Comparison of ENCODE assay signal across 8 cellular contexts in the genomic region with DNA sequence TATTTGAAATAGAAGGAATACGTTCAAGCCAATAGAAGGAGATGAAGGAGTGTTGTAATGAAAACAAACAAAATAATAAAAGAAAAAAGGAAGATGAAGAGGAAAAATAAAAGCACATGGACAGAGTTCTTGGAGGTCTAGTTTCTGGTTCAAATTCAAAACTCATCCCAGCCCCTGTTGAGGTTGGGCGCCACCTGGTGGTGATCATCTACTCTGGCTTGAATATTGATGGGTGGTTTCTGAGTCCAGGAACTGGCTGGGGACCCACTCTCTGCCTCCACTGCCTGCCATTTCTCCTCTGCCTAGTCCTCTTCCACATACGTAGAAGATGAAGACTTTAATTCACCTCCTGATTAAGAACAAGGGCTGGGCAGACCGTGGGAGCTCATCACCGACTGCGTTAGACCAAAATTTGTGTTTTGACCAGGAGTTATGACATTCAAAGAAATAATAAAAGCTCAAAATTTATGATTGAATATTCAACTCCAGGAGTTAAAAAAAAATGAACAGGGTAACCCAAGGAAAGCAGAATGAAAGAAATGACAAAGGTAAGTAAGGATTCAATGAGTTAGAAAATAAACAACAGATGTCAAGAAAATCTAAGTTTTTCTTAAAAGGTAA.
DNase-seq lines count a peak whose midpoint lies in the region; ATAC-seq and TF ChIP-seq lines count a peak whose summit lies in the region.

No MANE protein-coding gene starts in this region.

- intact Hi-C loops in A673 (cut with micrococcal nuclease; ENCODE audit: unreplicated experiment) (loop anchor here (1.0 to 10.0 kb wide), 4 partner anchors 93 to 433 kb away; no protein-coding TSS in a partner anchor), tibial artery (cut with DNase I; ENCODE audit: low total_unique reads) (loop anchor here (5.0 to 10.0 kb wide), 2 partner anchors 93 to 190 kb away; no protein-coding TSS in a partner anchor)

- H3K4me1 ChIP-seq in A673 (ENCODE audit: insufficient read depth, low read length, poor library complexity, severe bottlenecking) (no peaks in the 10 kb centered on the region), tibial artery (no peaks in the 10 kb centered on the region)

- TF ChIP-seq CTCF in A673 (conservative IDR thresholded peaks at IDR 0.05; ENCODE audit: low read depth, low read length): peak; percentile 88
- TF ChIP-seq CTCF in foreskin fibroblast (IDR thresholded peaks at IDR 0.05; ENCODE audit: low read depth, low read length): peak; percentile 83
- no peak for TF ChIP-seq CTCF in omental fat pad (IDR thresholded peaks at IDR 0.05)
- TF ChIP-seq CTCF in tibial artery (IDR thresholded peaks at IDR 0.05): peak; percentile 76 to 85

- ATAC-seq in GM18861 (IDR thresholded peaks at IDR 0.05; ENCODE audit: unreplicated experiment) (peak; percentile 52), omental fat pad (ENCODE audit: low FRiP score) (no peak)

- no peak overlapping the region for H3K4me3 ChIP-seq in A673 (ENCODE audit: low read depth, low read length, poor library complexity, severe bottlenecking)
- H3K4me3 ChIP-seq in foreskin fibroblast (ENCODE audit: low read depth in 1 of 2, low read length in 2 of 2): no peak overlapping the region
- no peak overlapping the region for H3K4me3 ChIP-seq in tibial artery

- DNase-seq in A673 (ENCODE audit: low spot score): peak; percentile 85
- peak; percentile 71 for DNase-seq in LHCN-M2 (ENCODE audit: low read depth)
- peak; percentile 71 for DNase-seq in RPMI7951 (ENCODE audit: low read depth)
- peak; percentile 39 for DNase-seq in activated T-helper 1 cell treated with Interleukin-2 at 50 U/mL for 16 hours (ENCODE audit: low read depth)
- peak; percentile 53 to 87 for DNase-seq in foreskin fibroblast
- DNase-seq in omental fat pad (ENCODE audit: low spot score): peak; percentile 92
- peak; percentile 81 to 86 for DNase-seq in tibial artery

- H3K27me3 ChIP-seq in A673 (replicated peaks; ENCODE audit: insufficient read depth, low read depth, low read length, poor library complexity) (no peaks in the 10 kb centered on the region), tibial artery (peaks cover 0 to 2% of the 10 kb centered on the region in 2 donors)

- BruUV-seq in A673 (replicated peaks; lab: Mats Ljungman, UMichigan): no TSS peak

- H3K36me3 ChIP-seq in A673 (ENCODE audit: insufficient read depth, low read length, poor library complexity, severe bottlenecking) (no peaks in the 10 kb centered on the region), tibial artery (no peaks in the 10 kb centered on the region)

- CTCF ChIA-PET in A673 (lab: Charles Lee): interaction anchor here (0.7 to 1.7 kb wide), 2 partner anchors 92 to 231 kb away, joined by 4 read pairs; no protein-coding TSS in a partner anchor

- H3K27ac ChIP-seq in A673 (ENCODE audit: low read depth, low read length, poor library complexity, severe bottlenecking) (no peak overlapping the region), tibial artery (no peak overlapping the region)

- H3K9me3 ChIP-seq in A673 (ENCODE audit: low read depth, low read length, poor library complexity, severe bottlenecking): no peaks in the 10 kb centered on the region
- no peaks in the 10 kb centered on the region for H3K9me3 ChIP-seq in tibial artery

- POLR2A ChIA-PET in A673 (lab: Charles Lee; ENCODE audit: low non-redundant PET): no interaction called here

Comparison
In these comparisons a context has a peak if more than half of its experiments do, and no peak if none do; other contexts are left out.
1. DNase-seq: peak in every context shown above with its lines; median percentile 92 in omental fat pad; 85 in A673; 84 in tibial artery; 71 in LHCN-M2; 71 in RPMI7951; 70 in foreskin fibroblast; 39 in activated T-helper 1 cell treated with Interleukin-2 at 50 U/mL for 16 hours.
2. CTCF ChIP-seq: peak in A673 (single experiment), foreskin fibroblast (single experiment) and tibial artery (2 of 2); none in omental fat pad (0 of 3).